Comparison of ENCODE assay signal across 12 cellular contexts in the genomic region with DNA sequence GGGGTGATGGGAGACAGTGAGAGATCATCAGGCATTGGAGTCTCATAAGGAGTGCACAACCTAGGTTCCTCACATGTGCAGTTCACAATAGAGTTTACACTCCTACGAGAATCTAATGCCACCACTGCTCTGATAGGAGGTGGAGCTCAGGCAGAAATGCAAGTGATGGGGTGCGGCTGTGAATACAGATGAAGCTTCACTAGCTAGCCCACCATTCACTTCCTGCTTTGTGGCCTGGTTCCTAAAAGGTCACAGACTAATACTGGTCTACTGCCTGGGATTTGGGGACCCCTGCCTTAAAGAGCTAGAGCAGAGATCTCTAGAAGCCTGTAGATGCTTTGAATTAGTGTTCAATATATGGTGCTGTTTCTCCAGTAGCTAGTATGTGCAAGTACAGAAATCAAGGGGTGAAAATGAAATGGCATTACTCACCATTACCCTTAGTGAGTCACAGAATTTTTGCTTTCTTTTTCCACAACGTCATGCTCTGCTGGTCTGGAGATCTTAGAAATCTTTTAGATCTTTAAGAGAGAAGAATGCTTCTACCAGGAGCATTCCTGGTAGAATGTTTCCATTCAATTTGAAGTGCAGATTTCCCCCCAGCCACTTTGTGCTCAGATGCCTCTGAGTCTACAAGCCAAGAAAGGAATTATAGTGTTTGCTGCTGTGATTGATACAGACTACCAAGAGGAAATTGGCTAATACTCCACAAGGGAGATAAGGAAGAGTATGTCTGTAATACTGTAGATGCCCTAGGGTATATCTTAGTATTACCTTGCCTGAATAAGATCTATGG.
DNase-seq lines count a peak whose midpoint lies in the region; ATAC-seq and TF ChIP-seq lines count a peak whose summit lies in the region.
"Had no signal": no experiment of that assay in that cellular context is flagged by ENCODE, and none has a peak within 500 bp of the region (broad histone marks: within the 10 kb centered on the region; RNA-seq: fewer than 3 reads in every experiment).

No MANE protein-coding gene starts in this region.

- peaks cover 12% of the 10 kb centered on the region for H3K4me1 ChIP-seq in mammary epithelial cell (ENCODE audit: insufficient read depth, low read length)

- ATAC-seq in GM19455 (IDR thresholded peaks at IDR 0.05; ENCODE audit: unreplicated experiment) (peak; percentile 66), HG03280 (IDR thresholded peaks at IDR 0.05; ENCODE audit: unreplicated experiment) (peak; percentile 80)

- dilution Hi-C loops in mammary epithelial cell (cut with HindIII; ENCODE audit: low sequenced_read_pairs): no loop called here

- H3K27ac ChIP-seq in mammary epithelial cell (ENCODE audit: insufficient read depth, low read depth, low read length) (peak overlapping the region; percentile 15), coronary artery (no peak overlapping the region)

- H3K4me3 ChIP-seq in mammary epithelial cell (replicated peaks in 1 of 3; ENCODE audit: insufficient read depth in 1 of 3, low read depth in 2 of 3, low read length in 3 of 3) (peak overlapping the region in 1 of 3 experiments; percentile 18), coronary artery (no peak overlapping the region)

- CTCF ChIA-PET in mammary epithelial cell (lab: Charles Lee; ENCODE audit: low non-redundant PET): interaction anchor here (0.7 kb wide), 1 partner anchor 267 kb away, joined by 3 read pairs; no protein-coding TSS in a partner anchor

- H3K4me3 Mint-ChIP-seq in activated CD4-positive, alpha-beta T cell treated with anti-CD3 and anti-CD28 coated beads, Interleukin-2, amount 10 ng/mL, durations not matched to agents 24 days and 14 days: no peak overlapping the region
- H3K4me3 Mint-ChIP-seq: B cell had no signal

- in situ Hi-C loops in mammary epithelial cell (cut with MboI; ENCODE audit: low sequenced_read_pairs in 2 of 2): no loop called here

- no peaks in the 10 kb centered on the region for H3K9me3 Mint-ChIP-seq in activated CD4-positive, alpha-beta T cell treated with anti-CD3 and anti-CD28 coated beads, Interleukin-2, amount 10 ng/mL, durations not matched to agents 24 days and 14 days

- H3K4me2 ChIP-seq in mammary epithelial cell (ENCODE audit: insufficient read depth, low read depth, low read length): peak overlapping the region; percentile 70

- intact Hi-C loops in mammary epithelial cell (cut with micrococcal nuclease): no loop called here
- intact Hi-C loops in activated CD4-positive, alpha-beta T cell treated with anti-CD3 and anti-CD28 coated beads, Interleukin-2, amount 10 ng/mL, durations not matched to agents 24 days and 14 days (cut with micrococcal nuclease): no loop called here

- peak overlapping the region; percentile 77 for H2AFZ ChIP-seq in mammary epithelial cell (ENCODE audit: low read depth, low read length)

- no peaks in the 10 kb centered on the region for H3K27me3 Mint-ChIP-seq in activated CD4-positive, alpha-beta T cell treated with anti-CD3 and anti-CD28 coated beads, Interleukin-2, amount 10 ng/mL, durations not matched to agents 24 days and 14 days
- H3K27me3 Mint-ChIP-seq: B cell had no signal

- no peaks in the 10 kb centered on the region for H3K9me3 ChIP-seq in mammary epithelial cell (replicated peaks; ENCODE audit: insufficient read depth, low read length)

- no peaks in the 10 kb centered on the region for H3K4me1 Mint-ChIP-seq in activated CD4-positive, alpha-beta T cell treated with anti-CD3 and anti-CD28 coated beads, Interleukin-2, amount 10 ng/mL, durations not matched to agents 24 days and 14 days
- H3K4me1 Mint-ChIP-seq: B cell had no signal

- no peaks in the 10 kb centered on the region for H3K36me3 Mint-ChIP-seq in activated CD4-positive, alpha-beta T cell treated with anti-CD3 and anti-CD28 coated beads, Interleukin-2, amount 10 ng/mL, durations not matched to agents 24 days and 14 days (ENCODE audit: low read depth)

- no peaks in the 10 kb centered on the region for H3K79me2 ChIP-seq in mammary epithelial cell (ENCODE audit: insufficient read depth, low read length)

- H3K27ac Mint-ChIP-seq in activated CD4-positive, alpha-beta T cell treated with anti-CD3 and anti-CD28 coated beads, Interleukin-2, amount 10 ng/mL, durations not matched to agents 24 days and 14 days: no peak overlapping the region
- H3K27ac Mint-ChIP-seq: B cell had no signal

- H4K20me1 ChIP-seq in mammary epithelial cell (ENCODE audit: insufficient read depth, low read length): no peaks in the 10 kb centered on the region

- H3K36me3 ChIP-seq in mammary epithelial cell (ENCODE audit: insufficient read depth, low read length): no peaks in the 10 kb centered on the region

- peak; percentile 75 for DNase-seq in A172 (ENCODE audit: low spot score)
- DNase-seq in mammary epithelial cell: peak; percentile 69
- no peak for DNase-seq in coronary artery (ENCODE audit: low spot score)
- no peak for DNase-seq in retina
- DNase-seq in SIG-M5 (lab: John Stamatoyannopoulos, UW): no peak
- no peak for DNase-seq in activated CD4-positive, alpha-beta T cell treated with anti-CD3 and anti-CD28 coated beads, Interleukin-2, amount 10 ng/mL, durations not matched to agents 24 days and 14 days
- DNase-seq: cerebellar nuclear complex; stimulated activated naive CD4-positive, alpha-beta T cell treated with Interleukin-2 at 50 U/mL for 16 hours; T-helper 2 cell had no signal

- no TSS peak for BruUV-seq in mammary epithelial cell (replicated peaks; lab: Mats Ljungman, UMichigan)

- H3K9ac ChIP-seq in mammary epithelial cell (ENCODE audit: insufficient read depth, low read length): no peak overlapping the region

- TF ChIP-seq CTCF in mammary epithelial cell (conservative IDR thresholded peaks at IDR 0.05 in 1 of 2, IDR thresholded peaks at IDR 0.05 in 1 of 2; ENCODE audit: extremely low read depth in 1 of 2, insufficient read depth in 1 of 2, low read depth in 1 of 2, low read length in 2 of 2): no peak
- TF ChIP-seq CTCF in coronary artery (IDR thresholded peaks at IDR 0.05): no peak

- H3K27me3 ChIP-seq in mammary epithelial cell (ENCODE audit: insufficient read depth, low read length): no peaks in the 10 kb centered on the region

- WGBS in mammary epithelial cell (ENCODE audit: low coverage, missing lambda C conversion rate): 67% methylated on average over 3 of the region's 3 CpGs

Comparison
In these comparisons a context has a peak if more than half of its experiments do, and no peak if none do; other contexts are left out.
1. DNase-seq: peak in A172 (single experiment) and mammary epithelial cell (single experiment); none in coronary artery (single experiment), retina (single experiment), SIG-M5 (single experiment) and activated CD4-positive, alpha-beta T cell treated with anti-CD3 and anti-CD28 coated beads, Interleukin-2, amount 10 ng/mL, durations not matched to agents 24 days and 14 days (single experiment).